11 cellular contexts compared by ENCODE assay signal in genomic region chr11:64998141-64998540, GRCh38. TPM values are rescaled to one million over a fixed set of nuclear protein-coding genes. Genes with fewer than 3 reads are reported as not detected.
A peak's percentile ranks its signal among the peaks of the same experiment; 100 is the strongest.
DNase-seq lines count a peak whose midpoint lies in the region; ATAC-seq and TF ChIP-seq lines count a peak whose summit lies in the region.
"Had no signal": no experiment of that assay in that cellular context is flagged by ENCODE, and none has a peak within 500 bp of the region (broad histone marks: within the 10 kb centered on the region; RNA-seq: fewer than 3 reads in every experiment).

No MANE protein-coding gene starts in this region.

- POLR2A ChIA-PET in PC-3 (lab: Charles Lee; ENCODE audit: unreplicated experiment) = no interaction called here

- H3K9ac ChIP-seq in PC-3 (ENCODE audit: low read length) = no peak overlapping the region
- peak overlapping the region; percentile 58 to 60 for H3K9ac ChIP-seq in duodenal mucosa (ENCODE audit: low read depth in 1 of 2, low read length in 2 of 2)

- H3K27ac ChIP-seq in PC-3 (ENCODE audit: low read length) (no peak overlapping the region), duodenal mucosa (ENCODE audit: low read depth, low read length) (peak overlapping the region; percentile 88)

- no peak for ATAC-seq in stimulated activated naive CD8-positive, alpha-beta T cell treated with anti-CD3 and anti-CD28 coated beads, Interleukin-15, Interleukin-2, amounts not matched to agents 100 U/mL and 50 U/mL, for 24 hours
- no peak for ATAC-seq in PC-3
- no peak for ATAC-seq in GM18511 (IDR thresholded peaks at IDR 0.05; ENCODE audit: unreplicated experiment)
- no peak for ATAC-seq in left cardiac atrium
- ATAC-seq: CD8-positive, alpha-beta T cell had no signal

- H3K79me2 ChIP-seq in PC-3 (ENCODE audit: low read length) = no peaks in the 10 kb centered on the region

- H3K36me3 ChIP-seq in PC-3 (ENCODE audit: low read depth, low read length) (no peaks in the 10 kb centered on the region), duodenal mucosa (ENCODE audit: control insufficient read depth in 1 of 2, insufficient read depth in 2 of 2, low read length in 2 of 2) (peaks cover 3% of the 10 kb centered on the region in 2 donors)

- H3K27me3 ChIP-seq in PC-3 (ENCODE audit: low read length) = no peaks in the 10 kb centered on the region
- no peaks in the 10 kb centered on the region for H3K27me3 ChIP-seq in duodenal mucosa (ENCODE audit: control insufficient read depth in 1 of 2, insufficient read depth in 2 of 2, low read length in 2 of 2)

- no peaks in the 10 kb centered on the region for H3K36me3 Mint-ChIP-seq in stimulated activated naive CD8-positive, alpha-beta T cell treated with anti-CD3 and anti-CD28 coated beads, Interleukin-15, Interleukin-2, amounts not matched to agents 100 ng/mL and 50 ng/mL, for 24 hours (ENCODE audit: low read depth)
- H3K36me3 Mint-ChIP-seq: CD8-positive, alpha-beta T cell had no signal

- peak overlapping the region; percentile 14 for H3K27ac Mint-ChIP-seq in stimulated activated naive CD8-positive, alpha-beta T cell treated with anti-CD3 and anti-CD28 coated beads, Interleukin-15, Interleukin-2, amounts not matched to agents 100 ng/mL and 50 ng/mL, for 24 hours
- H3K27ac Mint-ChIP-seq: CD8-positive, alpha-beta T cell; nephron progenitor cell had no signal

- peaks cover 21% of the 10 kb centered on the region for H3K4me1 Mint-ChIP-seq in stimulated activated naive CD8-positive, alpha-beta T cell treated with anti-CD3 and anti-CD28 coated beads, Interleukin-15, Interleukin-2, amounts not matched to agents 100 ng/mL and 50 ng/mL, for 24 hours (ENCODE audit: low read depth)

- no peak overlapping the region for H3K4me3 Mint-ChIP-seq in stimulated activated naive CD8-positive, alpha-beta T cell treated with anti-CD3 and anti-CD28 coated beads, Interleukin-15, Interleukin-2, amounts not matched to agents 100 ng/mL and 50 ng/mL, for 24 hours
- H3K4me3 Mint-ChIP-seq: CD8-positive, alpha-beta T cell; nephron progenitor cell had no signal

- no peaks in the 10 kb centered on the region for H4K20me1 ChIP-seq in PC-3 (ENCODE audit: low read length)

- BruUV-seq in PC-3 (replicated peaks; lab: Mats Ljungman, UMichigan) = no TSS peak

- no peaks in the 10 kb centered on the region for H3K27me3 Mint-ChIP-seq in stimulated activated naive CD8-positive, alpha-beta T cell treated with anti-CD3 and anti-CD28 coated beads, Interleukin-15, Interleukin-2, amounts not matched to agents 100 ng/mL and 50 ng/mL, for 24 hours

- no peak for TF ChIP-seq CTCF in PC-3 (conservative IDR thresholded peaks at IDR 0.05; ENCODE audit: low read depth, low read length)

- H3K4me3 ChIP-seq in PC-3 (ENCODE audit: low read length) = no peak overlapping the region
- peak overlapping the region; percentile 14 to 26 for H3K4me3 ChIP-seq in duodenal mucosa (ENCODE audit: low read depth in 1 of 2, low read length in 2 of 2)

- intact Hi-C loops in PC-3 (cut with micrococcal nuclease) (no loop called here), left cardiac atrium (cut with DNase I) (no loop called here)

- no peaks in the 10 kb centered on the region for H3K9me3 ChIP-seq in PC-3 (ENCODE audit: low read length)
- H3K9me3 ChIP-seq in duodenal mucosa (ENCODE audit: control insufficient read depth in 1 of 2, low read length in 2 of 2) = no peaks in the 10 kb centered on the region

- H3K4me2 ChIP-seq in PC-3 (ENCODE audit: low read length) = no peak overlapping the region

- no peaks in the 10 kb centered on the region for H3K9me3 Mint-ChIP-seq in stimulated activated naive CD8-positive, alpha-beta T cell treated with anti-CD3 and anti-CD28 coated beads, Interleukin-15, Interleukin-2, amounts not matched to agents 100 ng/mL and 50 ng/mL, for 24 hours
- H3K9me3 Mint-ChIP-seq: CD8-positive, alpha-beta T cell; nephron progenitor cell had no signal

- H3K4me1 ChIP-seq in PC-3 (ENCODE audit: insufficient read depth, low read length) (no peaks in the 10 kb centered on the region), duodenal mucosa (ENCODE audit: control insufficient read depth in 1 of 2, insufficient read depth in 2 of 2, low read length in 2 of 2) (peaks cover 33 to 40% of the 10 kb centered on the region in 2 donors)

- H3F3A ChIP-seq in PC-3 (ENCODE audit: low read length, unreplicated experiment) = no peaks in the 10 kb centered on the region

- DNase-seq in stimulated activated naive CD8-positive, alpha-beta T cell treated with anti-CD3 and anti-CD28 coated beads, Interleukin-15, Interleukin-2, amounts not matched to agents 100 U/mL and 50 U/mL, for 24 hours = no peak
- DNase-seq in PC-3 = peak; percentile 31
- DNase-seq in NCI-H2029 treated with DMSO at 0.1 percent for 48 hours (lab: John Stamatoyannopoulos, UW) = no peak
- DNase-seq in NCI-H1048 (lab: John Stamatoyannopoulos, UW) = no peak
- DNase-seq in left cardiac atrium = no peak
- DNase-seq: CD8-positive, alpha-beta T cell; central memory CD4-positive, alpha-beta T cell; nephron progenitor cell had no signal

- CTCF ChIA-PET in PC-3 (lab: Charles Lee) = interaction anchor here (1.0 kb wide), 1 partner anchor 153 kb away, joined by 3 read pairs; no protein-coding TSS in a partner anchor

- no peaks in the 10 kb centered on the region for H3K9me2 ChIP-seq in PC-3 (replicated peaks; ENCODE audit: low read length)

- no peak overlapping the region for H2AFZ ChIP-seq in PC-3 (ENCODE audit: low read length)

RNA-seq across cellular contexts. Expression of gene BATF2, which starts 1.4 kb away (rescaled TPM):
- total RNA-seq in PC-3 (2014; rRNA removed) (0.52 TPM in 1 of 2 replicates, not detected in the other), left cardiac atrium (1 to 10 TPM; 1.4 to 1.6 TPM)
- total RNA-seq: CD8-positive, alpha-beta T cell had no signal

RNA-seq across cellular contexts. Expression of gene ARL2, which starts 15.8 kb away (rescaled TPM):
- total RNA-seq in PC-3 (2014; rRNA removed) = 86.0 and 107 TPM in 2 replicates
- 100 to 1,000 TPM; 110 to 116 TPM for total RNA-seq in left cardiac atrium

RNA-seq across cellular contexts. Expression of gene MAJIN, which starts 26.2 kb away (rescaled TPM):
- total RNA-seq in PC-3 (2014; rRNA removed) (not detected in 2 replicates), left cardiac atrium (not detected)
- total RNA-seq: CD8-positive, alpha-beta T cell had no signal

RNA-seq across cellular contexts. Expression of gene SNX15, which starts 29.1 kb away (rescaled TPM):
- total RNA-seq in PC-3 (2014; rRNA removed) (15.1 and 40.4 TPM in 2 replicates), left cardiac atrium (10 to 100 TPM; 17.2 to 20.1 TPM)

RNA-seq across cellular contexts. Expression of gene SAC3D1, which starts 42.9 kb away (rescaled TPM):
- total RNA-seq in PC-3 (2014; rRNA removed) (61.0 and 82.0 TPM in 2 replicates), left cardiac atrium (1 to 10 TPM; 5.2 to 9.5 TPM)
